8 cellular contexts compared by ENCODE assay signal in the genomic region with DNA sequence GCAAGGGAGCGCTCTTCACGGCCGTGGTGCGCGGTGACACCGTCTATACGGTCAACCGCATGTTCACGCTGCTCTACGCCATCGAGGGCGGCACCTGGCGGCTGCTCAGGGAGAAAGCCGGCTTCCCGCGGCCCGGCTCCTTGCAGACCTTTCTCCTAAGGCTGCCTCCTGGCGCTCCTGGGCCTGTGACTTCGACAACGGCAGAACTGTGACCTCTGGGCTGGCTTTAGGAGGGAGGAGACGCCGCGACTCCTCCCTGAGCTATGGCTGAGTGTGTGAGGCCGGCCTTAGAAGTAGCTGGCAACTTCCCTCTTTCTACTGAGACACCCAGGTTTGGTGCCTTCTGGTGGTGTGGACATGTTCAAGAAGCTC. TPM values are rescaled to one million over a fixed set of nuclear protein-coding genes. Genes with fewer than 3 reads are reported as not detected.
DNase-seq lines count a peak whose midpoint lies in the region; ATAC-seq and TF ChIP-seq lines count a peak whose summit lies in the region.

No MANE protein-coding gene starts in this region.

- H3K36me3 Mint-ChIP-seq in activated B cell treated with CpG ODN at 0.5 μM for 24 hours (ENCODE audit: low read depth): no peaks in the 10 kb centered on the region
- no peaks in the 10 kb centered on the region for H3K36me3 Mint-ChIP-seq in memory B cell

- peaks cover 7% of the 10 kb centered on the region for H3K4me1 Mint-ChIP-seq in activated B cell treated with CpG ODN at 0.5 μM for 24 hours
- peaks cover 9% of the 10 kb centered on the region for H3K4me1 Mint-ChIP-seq in memory B cell

- H3K27ac Mint-ChIP-seq in activated B cell treated with CpG ODN at 0.5 μM for 24 hours (no peak overlapping the region), memory B cell (no peak overlapping the region)

- no peaks in the 10 kb centered on the region for H3K9me3 Mint-ChIP-seq in activated B cell treated with CpG ODN at 0.5 μM for 24 hours
- no peaks in the 10 kb centered on the region for H3K9me3 Mint-ChIP-seq in memory B cell

- peak overlapping the region; percentile 58 for H3K4me3 Mint-ChIP-seq in activated B cell treated with CpG ODN at 0.5 μM for 24 hours
- peak overlapping the region; percentile 45 for H3K4me3 Mint-ChIP-seq in memory B cell

- POLR2A ChIA-PET in activated B cell treated with CpG ODN at 0.5 μM for 24 hours (lab: Charles Lee): no interaction called here

- TF ChIP-seq CTCF in activated B cell treated with CpG ODN at 0.5 μM for 24 hours (IDR thresholded peaks at IDR 0.05): no peak
- peak; percentile 56 for TF ChIP-seq CTCF in coronary artery (IDR thresholded peaks at IDR 0.05)

- ATAC-seq in activated B cell treated with CpG ODN at 0.5 μM for 24 hours (ENCODE audit: low read depth) (peak; percentile 56), memory B cell (ENCODE audit: low read depth) (peak; percentile 82)

- CTCF ChIA-PET in activated B cell treated with CpG ODN at 0.5 μM for 24 hours (lab: Charles Lee): interaction anchor here (0.8 to 1.5 kb wide), 4 partner anchors 9 to 355 kb away, joined by 3 to 7 read pairs (median 3); no protein-coding TSS in a partner anchor

- H3K27me3 Mint-ChIP-seq in activated B cell treated with CpG ODN at 0.5 μM for 24 hours (peaks cover 50% of the 10 kb centered on the region), memory B cell (peaks cover 25% of the 10 kb centered on the region)

- H3K4me3 ChIP-seq in coronary artery: peak overlapping the region; percentile 51

- intact Hi-C loops in activated B cell treated with CpG ODN at 0.5 μM for 24 hours (cut with micrococcal nuclease): loop anchor here (1.0 kb wide), 2 partner anchors 24 to 45 kb away; no protein-coding TSS in a partner anchor

- H3K27ac ChIP-seq in coronary artery: peak overlapping the region in 1 of 2 donors; percentile 24

- DNase-seq in ELR (ENCODE audit: low read depth): peak; percentile 53
- peak; percentile 34 for DNase-seq in activated B cell treated with CpG ODN at 0.5 μM for 24 hours
- no peak for DNase-seq in coronary artery (ENCODE audit: low spot score)
- DNase-seq in memory B cell (ENCODE audit: low spot score in 2 of 2): peak; percentile 7 to 37
- DNase-seq in stimulated activated naive CD4-positive, alpha-beta T cell (lab: John Stamatoyannopoulos, UW): peak; percentile 11 to 53 (median 16)
- no peak for DNase-seq in NCI-H226
- no peak for DNase-seq in NCI-H82 (lab: John Stamatoyannopoulos, UW)
- no peak for DNase-seq in NCI-H2029 (lab: John Stamatoyannopoulos, UW)

RNA-seq across cellular contexts. Expression of gene KBTBD13, which starts 1.4 kb away (rescaled TPM):
- not detected in 2 replicates for total RNA-seq in activated B cell treated with CpG ODN at 0.5 μM for 24 hours

RNA-seq across cellular contexts. Expression of gene RASL12, which starts 10.2 kb away (rescaled TPM):
- not detected in 2 replicates for total RNA-seq in activated B cell treated with CpG ODN at 0.5 μM for 24 hours

RNA-seq across cellular contexts. Expression of gene SLC51B, which starts 32.8 kb away (rescaled TPM):
- not detected in 2 replicates for total RNA-seq in activated B cell treated with CpG ODN at 0.5 μM for 24 hours

RNA-seq across cellular contexts. Expression of gene UBAP1L, which starts 37.0 kb away (rescaled TPM):
- 5.9 and 9.6 TPM in 2 replicates for total RNA-seq in activated B cell treated with CpG ODN at 0.5 μM for 24 hours

RNA-seq across cellular contexts. Expression of gene MTFMT, which starts 48.5 kb away (rescaled TPM):
- 9.8 and 13.5 TPM in 2 replicates for total RNA-seq in activated B cell treated with CpG ODN at 0.5 μM for 24 hours

Comparison
In these comparisons a context has a peak if more than half of its experiments do, and no peak if none do; other contexts are left out.
1. DNase-seq: peak in ELR (single experiment), activated B cell treated with CpG ODN at 0.5 μM for 24 hours (single experiment), memory B cell (2 of 2) and stimulated activated naive CD4-positive, alpha-beta T cell (6 of 6); none in coronary artery (single experiment), NCI-H226 (single experiment), NCI-H82 (single experiment) and NCI-H2029 (single experiment).